ENCODE assay signal across 19 cellular contexts in genomic region chr2:73717251-73717606, GRCh38. TPM values are rescaled to one million over a fixed set of nuclear protein-coding genes. Genes with fewer than 3 reads are reported as not detected.
DNase-seq lines count a peak whose midpoint lies in the region; ATAC-seq, FAIRE-seq and TF ChIP-seq lines count a peak whose summit lies in the region.
"Had no signal": no experiment of that assay in that cellular context is flagged by ENCODE, and none has a peak within 500 bp of the region (broad histone marks: within the 10 kb centered on the region; RNA-seq: fewer than 3 reads in every experiment).

No MANE protein-coding gene starts in this region.

- TF ChIP-seq RAD21 in SK-N-SH (IDR thresholded peaks at IDR 0.05; ENCODE audit: low read length) = no peak
- TF ChIP-seq RAD21 in K562 (CRISPR knock-in tag; conservative IDR thresholded peaks at IDR 0.05 in 1 of 2, IDR thresholded peaks at IDR 0.05 in 1 of 2) = no peak
- TF ChIP-seq RAD21 in HepG2 (CRISPR knock-in tag; IDR thresholded peaks at IDR 0.05) = no peak

- H3K4me3 ChIP-seq in SK-N-SH (ENCODE audit: low read depth in 2 of 2, low read length in 1 of 2) (no peak overlapping the region), K562 (no peak overlapping the region), HepG2 (replicated peaks in 1 of 3; ENCODE audit: insufficient read depth in 1 of 3, low read depth in 2 of 3, low read length in 3 of 3) (peak overlapping the region in 1 of 3 experiments; percentile 19; a peak in 2 of 6 replicates), testis (no peak overlapping the region)
- H3K4me3 ChIP-seq: GM23248 had no signal

- no peak overlapping the region for H3K4me2 ChIP-seq in SK-N-SH
- no peak overlapping the region for H3K4me2 ChIP-seq in K562 (ENCODE audit: insufficient read depth, low read length)
- H3K4me2 ChIP-seq in HepG2 (ENCODE audit: low read depth, low read length) = peak overlapping the region; percentile 65

- no peaks in the 10 kb centered on the region for H4K20me1 ChIP-seq in SK-N-SH (ENCODE audit: insufficient read depth)
- H4K20me1 ChIP-seq in K562 (replicated peaks; ENCODE audit: control insufficient read depth, insufficient read depth, low read length) = no peaks in the 10 kb centered on the region
- no peaks in the 10 kb centered on the region for H4K20me1 ChIP-seq in HepG2 (ENCODE audit: insufficient read depth, low read length)

- no peaks in the 10 kb centered on the region for H3K4me1 ChIP-seq in SK-N-SH (ENCODE audit: control insufficient read depth in 1 of 2, insufficient read depth in 2 of 2, low read depth in 1 of 2, low read length in 1 of 2)
- peaks cover 3 to 9% of the 10 kb centered on the region in 2 experiments; a peak in 3 of 5 replicates for H3K4me1 ChIP-seq in K562 (replicated peaks in 1 of 2; ENCODE audit: control insufficient read depth in 2 of 2, insufficient read depth in 2 of 2, low read length in 2 of 2)
- H3K4me1 ChIP-seq in HepG2 (ENCODE audit: insufficient read depth, low read length) = peaks cover 19% of the 10 kb centered on the region
- H3K4me1 ChIP-seq in testis = peaks cover 20% of the 10 kb centered on the region
- H3K4me1 ChIP-seq: Caco-2 had no signal

- ATAC-seq in SK-N-SH treated with all-trans-retinoic acid at 6 μM for 48 hours (no peak), K562 (peak; percentile 73), HepG2 (peak; percentile 71), GM18907 (IDR thresholded peaks at IDR 0.05; ENCODE audit: unreplicated experiment) (no peak), GM18870 (IDR thresholded peaks at IDR 0.05; ENCODE audit: unreplicated experiment) (no peak)
- ATAC-seq: PC-3 had no signal

- DNase-seq in SK-N-SH = no peak
- no peak for DNase-seq in K562 (ENCODE audit: extremely low read depth in 1 of 4, low spot score in 3 of 4)
- no peak for DNase-seq in HepG2 (ENCODE audit: low spot score)
- DNase-seq in testis = no peak
- DNase-seq in SK-N-DZ (ENCODE audit: low spot score) = no peak
- DNase-seq: AML-193, Caco-2, GM23248, KG1, NCI-H1694 treated with DMSO at 0.1 percent for 48 hours, NCI-H510A, NCI-H774, PC-3, SIG-M5 had no signal

- H3K79me2 ChIP-seq in SK-N-SH (ENCODE audit: insufficient read depth) = no peaks in the 10 kb centered on the region
- H3K79me2 ChIP-seq in K562 (ENCODE audit: control insufficient read depth, insufficient read depth, low read length) = no peaks in the 10 kb centered on the region
- H3K79me2 ChIP-seq in HepG2 (ENCODE audit: insufficient read depth, low read length) = no peaks in the 10 kb centered on the region

- H3K27me3 ChIP-seq in SK-N-SH (ENCODE audit: insufficient read depth) = no peaks in the 10 kb centered on the region
- no peaks in the 10 kb centered on the region for H3K27me3 ChIP-seq in K562 (ENCODE audit: control insufficient read depth in 2 of 2, insufficient read depth in 2 of 2, low read length in 2 of 2)
- no peaks in the 10 kb centered on the region; a peak in 1 of 5 replicates for H3K27me3 ChIP-seq in HepG2 (ENCODE audit: control insufficient read depth in 1 of 2, insufficient read depth in 2 of 2, low read length in 2 of 2)
- no peaks in the 10 kb centered on the region for H3K27me3 ChIP-seq in testis

- in situ Hi-C loops in K562 (cut with MboI) (no loop called here), HepG2 (cut with HindIII; ENCODE audit: extremely low pct_ligation_motif_present, low pct_unique_long_range_greater_than_20kb) (no loop called here)

- TF ChIP-seq EP300 in SK-N-SH (IDR thresholded peaks at IDR 0.05; ENCODE audit: borderline replicate concordance in 1 of 2, low read depth in 1 of 2, low read length in 1 of 2) (no peak), K562 (IDR thresholded peaks at IDR 0.05; ENCODE audit: low read length) (no peak), HepG2 (IDR thresholded peaks at IDR 0.05; ENCODE audit: low read depth in 2 of 2, low read length in 2 of 2) (no peak), HepG2 (CRISPR knock-in tag; IDR thresholded peaks at IDR 0.05; ENCODE audit: borderline replicate concordance) (no peak)

- no peak for TF ChIP-seq POLR2A in K562 (conservative IDR thresholded peaks at IDR 0.05)
- no peak for TF ChIP-seq POLR2A in HepG2 (IDR thresholded peaks at IDR 0.05; ENCODE audit: insufficient read depth in 1 of 2, low read depth in 2 of 2, low read length in 2 of 2)
- TF ChIP-seq POLR2A in testis (IDR thresholded peaks at IDR 0.05) = no peak

- BruUV-seq in K562 (replicated peaks; lab: Mats Ljungman, UMichigan) (no TSS peak), HepG2 (replicated peaks; lab: Mats Ljungman, UMichigan) (no TSS peak)

- H3K36me3 ChIP-seq in SK-N-SH (replicated peaks in 1 of 2; ENCODE audit: control insufficient read depth in 1 of 2, insufficient read depth in 2 of 2, low read length in 1 of 2) (no peaks in the 10 kb centered on the region), K562 (ENCODE audit: control insufficient read depth, insufficient read depth, low read length) (no peaks in the 10 kb centered on the region), HepG2 (replicated peaks in 1 of 2; ENCODE audit: control insufficient read depth in 1 of 2, insufficient read depth in 2 of 2, low read length in 2 of 2) (no peaks in the 10 kb centered on the region), testis (ENCODE audit: low read depth, missing control alignments) (no peaks in the 10 kb centered on the region)

- peak overlapping the region; percentile 52 for H2AFZ ChIP-seq in SK-N-SH (ENCODE audit: low read depth)
- peak overlapping the region; percentile 88 for H2AFZ ChIP-seq in K562 (ENCODE audit: low read depth, low read length)
- peak overlapping the region; percentile 43 for H2AFZ ChIP-seq in HepG2 (ENCODE audit: low read length)

- no peaks in the 10 kb centered on the region for H3K9me1 ChIP-seq in K562 (ENCODE audit: control insufficient read depth, insufficient read depth, low read length)

- no peaks in the 10 kb centered on the region for H3F3A ChIP-seq in SK-N-SH (replicated peaks; ENCODE audit: insufficient read depth)

- H3K27ac ChIP-seq in SK-N-SH (ENCODE audit: low read depth in 2 of 2, low read length in 1 of 2) (no peak overlapping the region), K562 (ENCODE audit: extremely low read depth, low read depth, low read length) (peak overlapping the region; percentile 1; the same call in 1 of the 3 replicates), HepG2 (ENCODE audit: extremely low read length, insufficient read depth, low read length) (no peak overlapping the region), testis (peak overlapping the region; percentile 63 to 78)
- H3K27ac ChIP-seq: 22Rv1, GM23248 had no signal

- TF ChIP-seq CTCF in SK-N-SH (IDR thresholded peaks at IDR 0.05) (no peak), K562 (IDR thresholded peaks at IDR 0.05 in 2 of 3, conservative IDR thresholded peaks at IDR 0.05 in 1 of 3; ENCODE audit: insufficient read depth in 2 of 3, low read depth in 1 of 3, low read length in 3 of 3) (no peak), HepG2 (CRISPR knock-in tag; IDR thresholded peaks at IDR 0.05) (no peak), testis (IDR thresholded peaks at IDR 0.05) (no peak)

- H3K9me2 ChIP-seq in SK-N-SH = no peaks in the 10 kb centered on the region

- H3K9ac ChIP-seq in SK-N-SH = no peak overlapping the region
- H3K9ac ChIP-seq in K562 (ENCODE audit: insufficient read depth in 1 of 2, low read depth in 2 of 2, low read length in 2 of 2) = no peak overlapping the region
- H3K9ac ChIP-seq in HepG2 (ENCODE audit: insufficient read depth, low read depth, low read length) = no peak overlapping the region
- H3K9ac ChIP-seq: GM23248 had no signal

- intact Hi-C loops in K562 (cut with micrococcal nuclease) (no loop called here), HepG2 (cut with micrococcal nuclease; ENCODE audit: unreplicated experiment) (no loop called here), testis (cut with DNase I; ENCODE audit: low total_unique reads) (no loop called here)

- FAIRE-seq in K562 (lab: Jason Lieb, UNC) (no peak), HepG2 (lab: Jason Lieb, UNC) (no peak)
- FAIRE-seq: G401.6 had no signal

- H3K9me3 ChIP-seq in SK-N-SH (no peaks in the 10 kb centered on the region), K562 (replicated peaks; ENCODE audit: control insufficient read depth, insufficient read depth, low read depth, low read length) (no peaks in the 10 kb centered on the region), HepG2 (ENCODE audit: low read length) (no peaks in the 10 kb centered on the region), testis (no peaks in the 10 kb centered on the region)
- H3K9me3 ChIP-seq: Caco-2 had no signal

- CTCF ChIA-PET in SK-N-SH (lab: Yijun Ruan, JAX) (no interaction called here), K562 (lab: Yijun Ruan, JAX; ENCODE audit: low intra/inter-chr PET ratio) (no interaction called here), HepG2 (lab: Yijun Ruan, JAX; ENCODE audit: low intra/inter-chr PET ratio, low total read pairs) (no interaction called here)

- POLR2A ChIA-PET in SK-N-SH (lab: Yijun Ruan, JAX) (no interaction called here), K562 (lab: Yijun Ruan, JAX) (interaction anchor here (2.1 kb wide), 1 partner anchor 20 kb away, joined by 9 read pairs; the partner anchor contains the start of gene TPRKB), HepG2 (lab: Yijun Ruan, JAX) (interaction anchor here (1.0 kb wide), 1 partner anchor 20 kb away, joined by 4 read pairs; the partner anchor contains the start of gene TPRKB)

RNA-seq across cellular contexts. Expression of gene TPRKB, which starts 19.9 kb away (rescaled TPM):
- polyA plus RNA-seq in SK-N-SH (2012; rRNA removed) (32.1 and 44.5 TPM in 2 replicates), K562 (2011; rRNA removed) (50.8 and 109 TPM in 2 replicates), K562 (2014; fragmentation: Illumina TruSeq; extraction: Trizol) (110 and 111 TPM in 2 replicates), K562 (2014; fragmentation: Nextera tagmentation; extraction: Ambion mirVana) (100 to 1,000 TPM; 193 to 250 TPM), K562 (2014; rRNA removed) (112 and 134 TPM in 2 replicates), HepG2 (2011; rRNA removed) (23.4 and 32.0 TPM in 2 replicates), testis (ENCODE audit: insufficient read depth, low read depth, low replicate concordance) (72.2 TPM)
- polyA plus RNA-seq in SK-N-SH (2012; cell fraction: cytosol; rRNA removed) = 58.5 and 68.6 TPM in 2 replicates
- 6.5 and 12.9 TPM in 2 replicates for polyA plus RNA-seq in SK-N-SH (2012; cell fraction: nucleus; rRNA removed)
- total RNA-seq in K562 (2011; cell fraction: chromatin; rRNA removed; ENCODE audit: low replicate concordance) = 10.1 and 23.4 TPM in 2 replicates
- 5.8 and 8.3 TPM in 2 replicates for total RNA-seq in K562 (2011; cell fraction: nucleolus; rRNA removed)
- total RNA-seq in K562 (2011; cell fraction: nucleoplasm; rRNA removed) = 12.3 and 13.7 TPM in 2 replicates
- total RNA-seq in K562 (2014; rRNA removed) (45.4 and 58.4 TPM in 2 replicates), K562 (2014; rRNA removed; fragmentation: Illumina TruSeq; extraction: Trizol) (139 and 156 TPM in 2 replicates), K562 (2015; rRNA removed; fragmentation: Illumina TruSeq; extraction: Trizol) (127 and 144 TPM in 2 replicates), K562 (2021) (55.5 and 55.6 TPM in 2 replicates), HepG2 (2016; rRNA removed; fragmentation: Illumina TruSeq; extraction: Trizol) (58.0 and 73.8 TPM in 2 replicates), testis (10 to 100 TPM; 29.0 to 34.5 TPM)
- 23.2 and 32.3 TPM in 2 replicates for polyA plus RNA-seq in K562 (2011; cell fraction: cytosol; rRNA removed)
- 14.6 and 16.6 TPM in 2 replicates for polyA plus RNA-seq in K562 (2011; cell fraction: nucleus; rRNA removed)
- 93.9 and 153 TPM in 2 replicates for polyA plus RNA-seq in K562 (2012)
- 24.1 and 29.9 TPM in 2 replicates for polyA minus RNA-seq in K562 (2011; rRNA and poly(A)+ RNA removed)
- polyA minus RNA-seq in K562 (2011; cell fraction: cytosol; rRNA and poly(A)+ RNA removed) = 4.5 and 14.2 TPM in 2 replicates
- polyA minus RNA-seq in K562 (2011; cell fraction: nucleus; rRNA and poly(A)+ RNA removed) = 4.4 and 5.3 TPM in 2 replicates
- 30.1 and 30.9 TPM in 2 replicates for total RNA-seq in HepG2 (2016; cell fraction: cytosol; rRNA removed; fragmentation: Illumina TruSeq; extraction: Trizol; ENCODE audit: low read depth)
- 53.8 and 79.5 TPM in 2 replicates for total RNA-seq in HepG2 (2016; cell fraction: insoluble cytoplasmic fraction; rRNA removed; fragmentation: Illumina TruSeq; extraction: Trizol)
- total RNA-seq in HepG2 (2016; cell fraction: membrane; rRNA removed; fragmentation: Illumina TruSeq; extraction: Trizol) = 43.1 and 43.8 TPM in 2 replicates
- total RNA-seq in HepG2 (2016; cell fraction: nucleus; rRNA removed; fragmentation: Illumina TruSeq; extraction: Trizol) = 23.3 and 30.5 TPM in 2 replicates
- 21.7 and 26.1 TPM in 2 replicates for polyA plus RNA-seq in HepG2 (2011; cell fraction: cytosol; rRNA removed)
- 7.1 and 7.7 TPM in 2 replicates for polyA plus RNA-seq in HepG2 (2011; cell fraction: nucleus; rRNA removed)
- 38.9 and 50.9 TPM in 2 replicates for polyA plus RNA-seq in HepG2 (2012)
- polyA plus RNA-seq in HepG2 (2016; cell fraction: cytosol; fragmentation: Illumina TruSeq; extraction: Trizol; ENCODE audit: low read depth) = 52.0 and 61.1 TPM in 2 replicates
- 106 and 125 TPM in 2 replicates for polyA plus RNA-seq in HepG2 (2016; cell fraction: insoluble cytoplasmic fraction; fragmentation: Illumina TruSeq; extraction: Trizol; ENCODE audit: low read depth)
- polyA plus RNA-seq in HepG2 (2016; cell fraction: membrane; fragmentation: Illumina TruSeq; extraction: Trizol; ENCODE audit: low read depth) = 56.9 and 59.4 TPM in 2 replicates
- 51.6 and 51.9 TPM in 2 replicates for polyA plus RNA-seq in HepG2 (2016; cell fraction: nucleus; fragmentation: Illumina TruSeq; extraction: Trizol; ENCODE audit: insufficient read depth, low read depth)
- polyA minus RNA-seq in HepG2 (2011; rRNA and poly(A)+ RNA removed; ENCODE audit: low replicate concordance) = 1.3 and 7.5 TPM in 2 replicates
- polyA minus RNA-seq in HepG2 (2011; cell fraction: cytosol; rRNA and poly(A)+ RNA removed) = 4.6 and 6.5 TPM in 2 replicates
- 9.0 and 14.4 TPM in 2 replicates for polyA minus RNA-seq in HepG2 (2011; cell fraction: nucleus; rRNA and poly(A)+ RNA removed)
- polyA plus RNA-seq in SK-N-DZ (2014; cell fraction: cytosol; rRNA removed) = 89.4 and 96.9 TPM in 2 replicates
- polyA plus RNA-seq in SK-N-DZ (2014; cell fraction: nucleus; rRNA removed) = 40.1 and 95.2 TPM in 2 replicates

Comparison
In these comparisons a context has a peak if more than half of its experiments do, and no peak if none do; other contexts are left out.
1. H3K27ac ChIP-seq: peak in K562 (single experiment) and testis (2 of 2); none in SK-N-SH (0 of 2) and HepG2 (single experiment).
2. ATAC-seq: peak in K562 (single experiment) and HepG2 (single experiment); none in SK-N-SH treated with all-trans-retinoic acid at 6 μM for 48 hours (single experiment), GM18907 (single experiment) and GM18870 (single experiment).
3. Peak in every context shown above with its lines, with median percentiles within 50 percentile points of each other: H2AFZ ChIP-seq.